In the genomic region with DNA sequence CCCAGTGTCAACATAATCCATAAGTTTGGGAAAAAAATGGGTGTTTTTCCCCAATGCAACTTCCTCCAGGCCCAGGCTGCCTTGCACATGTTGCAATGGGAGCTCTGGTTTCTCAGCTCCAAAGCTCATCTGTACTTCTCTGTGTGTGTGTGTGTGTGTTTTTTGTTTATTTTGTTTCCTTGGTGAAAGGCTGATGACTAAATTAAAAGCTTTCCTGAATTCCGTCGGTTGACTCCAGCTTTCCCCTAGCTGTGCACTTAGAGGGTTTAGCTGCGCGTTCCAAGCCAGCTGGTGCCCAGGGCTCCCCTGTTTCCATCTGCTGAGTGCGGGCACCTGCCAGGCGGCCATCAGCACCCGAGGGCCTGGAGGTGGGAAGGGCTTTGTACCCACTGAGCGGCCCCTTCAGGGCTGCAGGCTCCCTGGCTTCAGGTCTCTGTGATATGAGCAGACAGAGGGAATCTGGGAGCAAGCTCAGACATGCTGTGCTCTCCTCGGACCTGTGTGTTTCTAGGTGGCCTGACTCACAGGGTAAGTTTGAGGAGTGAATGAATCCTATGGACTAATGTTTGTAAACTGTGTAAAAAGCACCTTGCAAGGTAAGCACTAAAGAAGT, we compare ENCODE assay signal across 18 cellular contexts.
DNase-seq lines count a peak whose midpoint lies in the region; ATAC-seq lines count a peak whose summit lies in the region.
"Had no signal": no experiment of that assay in that cellular context is flagged by ENCODE, and none has a peak within 500 bp of the region (broad histone marks: within the 10 kb centered on the region; RNA-seq: fewer than 3 reads in every experiment).

No MANE protein-coding gene starts in this region.

- no peaks in the 10 kb centered on the region for H3K9me3 ChIP-seq in HUES64 (ENCODE audit: insufficient read depth, low read depth, low read length)
- H3K9me3 ChIP-seq in mesenchymal stem cell (ENCODE audit: control insufficient read depth, low read length), result peaks cover 6% of the 10 kb centered on the region
- H3K9me3 ChIP-seq: transverse colon had no signal

- no peaks in the 10 kb centered on the region for H3K79me1 ChIP-seq in mesenchymal stem cell (replicated peaks; ENCODE audit: low read length, poor library complexity, severe bottlenecking)

- H2AFZ ChIP-seq in mesenchymal stem cell (ENCODE audit: low read depth, low read length), result no peak overlapping the region

- no peak overlapping the region for H2BK12ac ChIP-seq in mesenchymal stem cell (ENCODE audit: low read length in 2 of 2)

- H3K9ac ChIP-seq in HUES64 (ENCODE audit: low read depth, low read length) (0 out of 2 replicates have a peak overlapping the region, but pooled peaks have one; percentile 7), mesenchymal stem cell (ENCODE audit: low read length) (no peak overlapping the region)
- H3K9ac ChIP-seq: KMS-11 had no signal

- H2BK120ac ChIP-seq in mesenchymal stem cell (ENCODE audit: low read depth, low read length), result no peak overlapping the region

- no peaks in the 10 kb centered on the region for H3K27me3 ChIP-seq in HUES64 (ENCODE audit: insufficient read depth, low read length)
- H3K27me3 ChIP-seq in mesenchymal stem cell (ENCODE audit: control insufficient read depth in 1 of 2, insufficient read depth in 1 of 2, low read length in 2 of 2), result peaks cover 0 to 3% of the 10 kb centered on the region in 2 experiments

- H3K4me1 ChIP-seq in HUES64 (ENCODE audit: insufficient read depth, low read length) (no peaks in the 10 kb centered on the region), mesenchymal stem cell (ENCODE audit: control insufficient read depth, insufficient read depth, low read depth, low read length) (no peaks in the 10 kb centered on the region)
- H3K4me1 ChIP-seq: transverse colon had no signal

- H3K14ac ChIP-seq in mesenchymal stem cell (ENCODE audit: low read length in 2 of 2), result no peak overlapping the region

- no peak for ATAC-seq in HG03439 (IDR thresholded peaks at IDR 0.05; ENCODE audit: unreplicated experiment)
- no peak for ATAC-seq in HG02870 (IDR thresholded peaks at IDR 0.05; ENCODE audit: unreplicated experiment)
- no peak for ATAC-seq in GM18511 (IDR thresholded peaks at IDR 0.05; ENCODE audit: unreplicated experiment)
- ATAC-seq: natural killer cell; stimulated activated naive B cell treated with anti-CD40 and anti-IgM and Interleukin-4, amounts not matched to agents 10 μg/mL and 1 μg/mL and 100 μg/mL, for 72 hours had no signal

- no peak overlapping the region for H3K4ac ChIP-seq in mesenchymal stem cell (ENCODE audit: low read depth in 1 of 2, low read length in 2 of 2)

- WGBS in HUES64, result 95% methylated on average over 9 of the region's 9 CpGs
- 55% methylated on average over 9 of the region's 9 CpGs for WGBS in mesenchymal stem cell

- H4K91ac ChIP-seq in mesenchymal stem cell (ENCODE audit: low read length), result no peak overlapping the region

- H3K18ac ChIP-seq in mesenchymal stem cell (ENCODE audit: low read depth in 1 of 2, low read length in 2 of 2), result no peak overlapping the region

- no peak overlapping the region for H2AK5ac ChIP-seq in mesenchymal stem cell (ENCODE audit: low read length, severe bottlenecking)

- H3K36me3 ChIP-seq in HUES64 (ENCODE audit: insufficient read depth, low read length) (no peaks in the 10 kb centered on the region), mesenchymal stem cell (ENCODE audit: control insufficient read depth in 1 of 2, insufficient read depth in 2 of 2, low read depth in 1 of 2, low read length in 2 of 2) (no peaks in the 10 kb centered on the region)
- H3K36me3 ChIP-seq: transverse colon had no signal

- DNase-seq in DMS79 (lab: John Stamatoyannopoulos, UW), result peak; percentile 64
- DNase-seq in NCI-H774 (lab: John Stamatoyannopoulos, UW), result peak; percentile 91
- peak; percentile 86 for DNase-seq in mesenchymal stem cell
- DNase-seq in stimulated activated CD4-positive, alpha-beta T cell treated with anti-CD3 and anti-CD28 coated beads, Interleukin-4, amount 100 ng/mL, for 24 hours, result no peak
- DNase-seq: activated CD4-positive, alpha-beta memory T cell treated with anti-CD3 and anti-CD28 coated beads, Interleukin-2, amount 10 ng/mL, durations not matched to agents 7 days and 5 days; amniotic stem cell; C1 segment of cervical spinal cord; immature natural killer cell; natural killer cell; NCI-H187 treated with DMSO at 0.1 percent for 48 hours; Right ventricle myocardium superior; stimulated activated naive B cell treated with anti-CD40 and anti-IgM and Interleukin-4, amounts not matched to agents 10 μg/mL and 1 μg/mL and 100 μg/mL, for 72 hours; transverse colon had no signal

- H3K27ac ChIP-seq in HUES64 (ENCODE audit: low read depth, low read length), result no peak overlapping the region
- no peak overlapping the region for H3K27ac ChIP-seq in mesenchymal stem cell (ENCODE audit: low read length, poor library complexity, severe bottlenecking)
- H3K27ac ChIP-seq: KMS-11, transverse colon had no signal

- no peak overlapping the region for H2BK5ac ChIP-seq in mesenchymal stem cell (ENCODE audit: low read depth, low read length, poor library complexity, severe bottlenecking)

- H4K8ac ChIP-seq in mesenchymal stem cell (ENCODE audit: low read length), result no peak overlapping the region

- H2BK15ac ChIP-seq in mesenchymal stem cell (ENCODE audit: low read depth, poor library complexity, severe bottlenecking), result no peak overlapping the region

- no peak overlapping the region for H3K4me3 ChIP-seq in HUES64 (ENCODE audit: low read length)
- no peak overlapping the region for H3K4me3 ChIP-seq in mesenchymal stem cell (ENCODE audit: insufficient read depth in 1 of 2, low read depth in 1 of 2, low read length in 2 of 2)
- H3K4me3 ChIP-seq: transverse colon had no signal

- no peak overlapping the region for H3K23ac ChIP-seq in mesenchymal stem cell (ENCODE audit: low read length in 2 of 2)

- H3K4me2 ChIP-seq in mesenchymal stem cell (ENCODE audit: low read length, poor library complexity, severe bottlenecking), result no peak overlapping the region
- H3K4me2 ChIP-seq: KMS-11 had no signal
